1 cellular context compared by ENCODE assay signal in the genomic region with DNA sequence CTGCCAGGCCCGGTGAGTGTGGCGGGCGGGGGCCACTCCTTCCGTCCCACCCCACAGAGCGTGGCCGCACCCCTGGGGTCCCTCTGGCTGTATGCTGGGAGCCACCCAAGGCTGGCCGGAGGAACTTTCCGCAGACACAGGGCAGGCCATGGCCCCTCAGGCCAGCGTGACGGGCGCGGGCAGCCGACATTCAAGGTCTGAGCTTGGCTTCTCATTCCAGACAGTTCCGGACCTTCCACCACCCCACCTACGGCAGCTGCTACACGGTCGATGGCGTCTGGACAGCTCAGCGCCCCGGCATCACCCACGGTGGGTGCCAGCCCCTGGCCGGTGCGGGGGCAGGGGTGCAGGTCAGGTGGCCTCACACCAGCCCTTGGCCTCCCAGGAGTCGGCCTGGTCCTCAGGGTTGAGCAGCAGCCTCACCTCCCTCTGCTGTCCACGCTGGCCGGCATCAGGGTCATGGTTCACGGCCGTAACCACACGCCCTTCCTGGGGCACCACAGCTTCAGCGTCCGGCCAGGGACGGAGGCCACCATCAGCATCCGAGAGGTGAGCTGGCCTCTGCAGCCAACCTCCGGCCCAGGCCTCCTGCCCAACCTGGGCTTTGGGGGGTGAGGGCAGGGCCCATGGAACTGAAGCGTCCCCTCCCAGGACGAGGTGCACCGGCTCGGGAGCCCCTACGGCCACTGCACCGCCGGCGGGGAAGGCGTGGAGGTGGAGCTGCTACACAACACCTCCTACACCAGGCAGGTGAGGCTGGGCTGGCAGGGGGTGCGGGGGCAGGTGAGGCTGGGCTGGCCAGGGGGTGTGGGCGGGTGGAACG.
TF ChIP-seq lines count a peak whose summit lies in the region.

No MANE protein-coding gene starts in this region.

TF ChIP-seq in HepG2, 621 proteins besides CTCF, POLR2A, EP300 and RAD21 (continues in another document):
- TF ChIP-seq HNRNPLL (IDR thresholded peaks at IDR 0.05; ENCODE audit: low read depth, low read length, poor library complexity, severe bottlenecking) (peak; percentile 27), ZSCAN25 (CRISPR knock-in tag; IDR thresholded peaks at IDR 0.05) (peak; percentile 82), RXRA (CRISPR knock-in tag; IDR thresholded peaks at IDR 0.05) (peak; percentile 55; the same call in 1 of the 2 replicates), ZNF335 (CRISPR knock-in tag; IDR thresholded peaks at IDR 0.05) (no peak), NONO (IDR thresholded peaks at IDR 0.05) (no peak), NONO (CRISPR knock-in tag; conservative IDR thresholded peaks at IDR 0.05) (0 out of 2 replicates have a peak, but pooled peaks have one; percentile 31), BRCA1 (CRISPR knock-in tag; IDR thresholded peaks at IDR 0.05) (0 out of 2 replicates have a peak, but pooled peaks have one; percentile 38), MYC (CRISPR knock-in tag; IDR thresholded peaks at IDR 0.05; ENCODE audit: borderline replicate concordance) (peak; percentile 60; the same call in 1 of the 2 replicates), ARNTL (CRISPR knock-in tag; IDR thresholded peaks at IDR 0.05) (0 out of 2 replicates have a peak, but pooled peaks have one; percentile 53), HNRNPL (IDR thresholded peaks at IDR 0.05; ENCODE audit: low read depth, low read length) (0 out of 2 replicates have a peak, but pooled peaks have one; percentile 39), WIZ (CRISPR knock-in tag; IDR thresholded peaks at IDR 0.05) (no peak), ERF (CRISPR knock-in tag; IDR thresholded peaks at IDR 0.05) (peak; percentile 28; the same call in 1 of the 2 replicates), MED1 (CRISPR knock-in tag; IDR thresholded peaks at IDR 0.05) (peak; percentile 81), ZNF546 (CRISPR knock-in tag; conservative IDR thresholded peaks at IDR 0.05) (peak; percentile 74), LCORL (IDR thresholded peaks at IDR 0.05) (no peak), LCORL (CRISPR knock-in tag; IDR thresholded peaks at IDR 0.05) (peak; percentile 63; the same call in 1 of the 2 replicates), ZSCAN29 (CRISPR knock-in tag; conservative IDR thresholded peaks at IDR 0.05) (0 out of 2 replicates have a peak, but pooled peaks have one; percentile 27), GABPB1 (CRISPR knock-in tag; IDR thresholded peaks at IDR 0.05) (peak; percentile 73), STAG1 (CRISPR knock-in tag; IDR thresholded peaks at IDR 0.05) (no peak; the same call in 1 of the 2 replicates), SSRP1 (CRISPR knock-in tag; IDR thresholded peaks at IDR 0.05) (no peak), FOXJ3 (CRISPR knock-in tag; IDR thresholded peaks at IDR 0.05; ENCODE audit: borderline replicate concordance) (0 out of 2 replicates have a peak, but pooled peaks have one; percentile 23), ZNF383 (CRISPR knock-in tag; IDR thresholded peaks at IDR 0.05; ENCODE audit: borderline replicate concordance) (0 out of 2 replicates have a peak, but pooled peaks have one; percentile 45), ETV5 (CRISPR knock-in tag; IDR thresholded peaks at IDR 0.05; ENCODE audit: borderline replicate concordance) (peak; percentile 76), ZFP36 (IDR thresholded peaks at IDR 0.05; ENCODE audit: borderline replicate concordance, low read depth, low read length, partially characterized antibody) (no peak), KAT7 (CRISPR knock-in tag; IDR thresholded peaks at IDR 0.05; ENCODE audit: borderline replicate concordance) (0 out of 2 replicates have a peak, but pooled peaks have one; percentile 35), ZNF772 (CRISPR knock-in tag; IDR thresholded peaks at IDR 0.05) (no peak)
- TF ChIP-seq, protein P1, sequence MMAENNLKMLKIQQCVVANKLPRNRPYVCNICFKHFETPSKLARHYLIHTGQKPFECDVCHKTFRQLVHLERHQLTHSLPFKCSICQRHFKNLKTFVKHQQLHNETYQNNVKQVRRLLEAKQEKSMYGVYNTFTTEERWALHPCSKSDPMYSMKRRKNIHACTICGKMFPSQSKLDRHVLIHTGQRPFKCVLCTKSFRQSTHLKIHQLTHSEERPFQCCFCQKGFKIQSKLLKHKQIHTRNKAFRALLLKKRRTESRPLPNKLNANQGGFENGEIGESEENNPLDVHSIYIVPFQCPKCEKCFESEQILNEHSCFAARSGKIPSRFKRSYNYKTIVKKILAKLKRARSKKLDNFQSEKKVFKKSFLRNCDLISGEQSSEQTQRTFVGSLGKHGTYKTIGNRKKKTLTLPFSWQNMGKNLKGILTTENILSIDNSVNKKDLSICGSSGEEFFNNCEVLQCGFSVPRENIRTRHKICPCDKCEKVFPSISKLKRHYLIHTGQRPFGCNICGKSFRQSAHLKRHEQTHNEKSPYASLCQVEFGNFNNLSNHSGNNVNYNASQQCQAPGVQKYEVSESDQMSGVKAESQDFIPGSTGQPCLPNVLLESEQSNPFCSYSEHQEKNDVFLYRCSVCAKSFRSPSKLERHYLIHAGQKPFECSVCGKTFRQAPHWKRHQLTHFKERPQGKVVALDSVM (CRISPR knock-in tag; IDR thresholded peaks at IDR 0.05): peak; percentile 100
- TF ChIP-seq, protein P2, sequence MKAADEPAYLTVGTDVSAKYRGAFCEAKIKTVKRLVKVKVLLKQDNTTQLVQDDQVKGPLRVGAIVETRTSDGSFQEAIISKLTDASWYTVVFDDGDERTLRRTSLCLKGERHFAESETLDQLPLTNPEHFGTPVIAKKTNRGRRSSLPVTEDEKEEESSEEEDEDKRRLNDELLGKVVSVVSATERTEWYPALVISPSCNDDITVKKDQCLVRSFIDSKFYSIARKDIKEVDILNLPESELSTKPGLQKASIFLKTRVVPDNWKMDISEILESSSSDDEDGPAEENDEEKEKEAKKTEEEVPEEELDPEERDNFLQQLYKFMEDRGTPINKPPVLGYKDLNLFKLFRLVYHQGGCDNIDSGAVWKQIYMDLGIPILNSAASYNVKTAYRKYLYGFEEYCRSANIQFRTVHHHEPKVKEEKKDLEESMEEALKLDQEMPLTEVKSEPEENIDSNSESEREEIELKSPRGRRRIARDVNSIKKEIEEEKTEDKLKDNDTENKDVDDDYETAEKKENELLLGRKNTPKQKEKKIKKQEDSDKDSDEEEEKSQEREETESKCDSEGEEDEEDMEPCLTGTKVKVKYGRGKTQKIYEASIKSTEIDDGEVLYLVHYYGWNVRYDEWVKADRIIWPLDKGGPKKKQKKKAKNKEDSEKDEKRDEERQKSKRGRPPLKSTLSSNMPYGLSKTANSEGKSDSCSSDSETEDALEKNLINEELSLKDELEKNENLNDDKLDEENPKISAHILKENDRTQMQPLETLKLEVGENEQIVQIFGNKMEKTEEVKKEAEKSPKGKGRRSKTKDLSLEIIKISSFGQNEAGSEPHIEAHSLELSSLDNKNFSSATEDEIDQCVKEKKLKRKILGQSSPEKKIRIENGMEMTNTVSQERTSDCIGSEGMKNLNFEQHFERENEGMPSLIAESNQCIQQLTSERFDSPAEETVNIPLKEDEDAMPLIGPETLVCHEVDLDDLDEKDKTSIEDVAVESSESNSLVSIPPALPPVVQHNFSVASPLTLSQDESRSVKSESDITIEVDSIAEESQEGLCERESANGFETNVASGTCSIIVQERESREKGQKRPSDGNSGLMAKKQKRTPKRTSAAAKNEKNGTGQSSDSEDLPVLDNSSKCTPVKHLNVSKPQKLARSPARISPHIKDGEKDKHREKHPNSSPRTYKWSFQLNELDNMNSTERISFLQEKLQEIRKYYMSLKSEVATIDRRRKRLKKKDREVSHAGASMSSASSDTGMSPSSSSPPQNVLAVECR (CRISPR knock-in tag; IDR thresholded peaks at IDR 0.05; ENCODE audit: borderline replicate concordance): peak; percentile 44; the same call in 1 of the 2 replicates
- TF ChIP-seq, protein P3, sequence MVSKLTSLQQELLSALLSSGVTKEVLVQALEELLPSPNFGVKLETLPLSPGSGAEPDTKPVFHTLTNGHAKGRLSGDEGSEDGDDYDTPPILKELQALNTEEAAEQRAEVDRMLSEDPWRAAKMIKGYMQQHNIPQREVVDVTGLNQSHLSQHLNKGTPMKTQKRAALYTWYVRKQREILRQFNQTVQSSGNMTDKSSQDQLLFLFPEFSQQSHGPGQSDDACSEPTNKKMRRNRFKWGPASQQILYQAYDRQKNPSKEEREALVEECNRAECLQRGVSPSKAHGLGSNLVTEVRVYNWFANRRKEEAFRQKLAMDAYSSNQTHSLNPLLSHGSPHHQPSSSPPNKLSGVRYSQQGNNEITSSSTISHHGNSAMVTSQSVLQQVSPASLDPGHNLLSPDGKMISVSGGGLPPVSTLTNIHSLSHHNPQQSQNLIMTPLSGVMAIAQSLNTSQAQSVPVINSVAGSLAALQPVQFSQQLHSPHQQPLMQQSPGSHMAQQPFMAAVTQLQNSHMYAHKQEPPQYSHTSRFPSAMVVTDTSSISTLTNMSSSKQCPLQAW (CRISPR knock-in tag; IDR thresholded peaks at IDR 0.05): peak; percentile 57; the same call in 1 of the 2 replicates
- TF ChIP-seq, protein P4, sequence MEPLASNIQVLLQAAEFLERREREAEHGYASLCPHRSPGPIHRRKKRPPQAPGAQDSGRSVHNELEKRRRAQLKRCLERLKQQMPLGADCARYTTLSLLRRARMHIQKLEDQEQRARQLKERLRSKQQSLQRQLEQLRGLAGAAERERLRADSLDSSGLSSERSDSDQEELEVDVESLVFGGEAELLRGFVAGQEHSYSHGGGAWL (CRISPR knock-in tag; IDR thresholded peaks at IDR 0.05): 0 out of 2 replicates have a peak, but pooled peaks have one; percentile 28
- TF ChIP-seq, protein P5, sequence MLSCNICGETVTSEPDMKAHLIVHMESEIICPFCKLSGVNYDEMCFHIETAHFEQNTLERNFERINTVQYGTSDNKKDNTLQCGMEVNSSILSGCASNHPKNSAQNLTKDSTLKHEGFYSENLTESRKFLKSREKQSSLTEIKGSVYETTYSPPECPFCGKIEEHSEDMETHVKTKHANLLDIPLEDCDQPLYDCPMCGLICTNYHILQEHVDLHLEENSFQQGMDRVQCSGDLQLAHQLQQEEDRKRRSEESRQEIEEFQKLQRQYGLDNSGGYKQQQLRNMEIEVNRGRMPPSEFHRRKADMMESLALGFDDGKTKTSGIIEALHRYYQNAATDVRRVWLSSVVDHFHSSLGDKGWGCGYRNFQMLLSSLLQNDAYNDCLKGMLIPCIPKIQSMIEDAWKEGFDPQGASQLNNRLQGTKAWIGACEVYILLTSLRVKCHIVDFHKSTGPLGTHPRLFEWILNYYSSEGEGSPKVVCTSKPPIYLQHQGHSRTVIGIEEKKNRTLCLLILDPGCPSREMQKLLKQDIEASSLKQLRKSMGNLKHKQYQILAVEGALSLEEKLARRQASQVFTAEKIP (CRISPR knock-in tag; IDR thresholded peaks at IDR 0.05; ENCODE audit: borderline replicate concordance): no peak
- TF ChIP-seq, protein P6, sequence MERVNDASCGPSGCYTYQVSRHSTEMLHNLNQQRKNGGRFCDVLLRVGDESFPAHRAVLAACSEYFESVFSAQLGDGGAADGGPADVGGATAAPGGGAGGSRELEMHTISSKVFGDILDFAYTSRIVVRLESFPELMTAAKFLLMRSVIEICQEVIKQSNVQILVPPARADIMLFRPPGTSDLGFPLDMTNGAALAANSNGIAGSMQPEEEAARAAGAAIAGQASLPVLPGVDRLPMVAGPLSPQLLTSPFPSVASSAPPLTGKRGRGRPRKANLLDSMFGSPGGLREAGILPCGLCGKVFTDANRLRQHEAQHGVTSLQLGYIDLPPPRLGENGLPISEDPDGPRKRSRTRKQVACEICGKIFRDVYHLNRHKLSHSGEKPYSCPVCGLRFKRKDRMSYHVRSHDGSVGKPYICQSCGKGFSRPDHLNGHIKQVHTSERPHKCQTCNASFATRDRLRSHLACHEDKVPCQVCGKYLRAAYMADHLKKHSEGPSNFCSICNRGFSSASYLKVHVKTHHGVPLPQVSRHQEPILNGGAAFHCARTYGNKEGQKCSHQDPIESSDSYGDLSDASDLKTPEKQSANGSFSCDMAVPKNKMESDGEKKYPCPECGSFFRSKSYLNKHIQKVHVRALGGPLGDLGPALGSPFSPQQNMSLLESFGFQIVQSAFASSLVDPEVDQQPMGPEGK (CRISPR knock-in tag; IDR thresholded peaks at IDR 0.05): 0 out of 2 replicates have a peak, but pooled peaks have one; percentile 12
- TF ChIP-seq, protein P7, sequence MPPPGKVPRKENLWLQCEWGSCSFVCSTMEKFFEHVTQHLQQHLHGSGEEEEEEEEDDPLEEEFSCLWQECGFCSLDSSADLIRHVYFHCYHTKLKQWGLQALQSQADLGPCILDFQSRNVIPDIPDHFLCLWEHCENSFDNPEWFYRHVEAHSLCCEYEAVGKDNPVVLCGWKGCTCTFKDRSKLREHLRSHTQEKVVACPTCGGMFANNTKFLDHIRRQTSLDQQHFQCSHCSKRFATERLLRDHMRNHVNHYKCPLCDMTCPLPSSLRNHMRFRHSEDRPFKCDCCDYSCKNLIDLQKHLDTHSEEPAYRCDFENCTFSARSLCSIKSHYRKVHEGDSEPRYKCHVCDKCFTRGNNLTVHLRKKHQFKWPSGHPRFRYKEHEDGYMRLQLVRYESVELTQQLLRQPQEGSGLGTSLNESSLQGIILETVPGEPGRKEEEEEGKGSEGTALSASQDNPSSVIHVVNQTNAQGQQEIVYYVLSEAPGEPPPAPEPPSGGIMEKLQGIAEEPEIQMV (CRISPR knock-in tag; IDR thresholded peaks at IDR 0.05; ENCODE audit: low read depth): peak; percentile 91
- TF ChIP-seq, protein P8, sequence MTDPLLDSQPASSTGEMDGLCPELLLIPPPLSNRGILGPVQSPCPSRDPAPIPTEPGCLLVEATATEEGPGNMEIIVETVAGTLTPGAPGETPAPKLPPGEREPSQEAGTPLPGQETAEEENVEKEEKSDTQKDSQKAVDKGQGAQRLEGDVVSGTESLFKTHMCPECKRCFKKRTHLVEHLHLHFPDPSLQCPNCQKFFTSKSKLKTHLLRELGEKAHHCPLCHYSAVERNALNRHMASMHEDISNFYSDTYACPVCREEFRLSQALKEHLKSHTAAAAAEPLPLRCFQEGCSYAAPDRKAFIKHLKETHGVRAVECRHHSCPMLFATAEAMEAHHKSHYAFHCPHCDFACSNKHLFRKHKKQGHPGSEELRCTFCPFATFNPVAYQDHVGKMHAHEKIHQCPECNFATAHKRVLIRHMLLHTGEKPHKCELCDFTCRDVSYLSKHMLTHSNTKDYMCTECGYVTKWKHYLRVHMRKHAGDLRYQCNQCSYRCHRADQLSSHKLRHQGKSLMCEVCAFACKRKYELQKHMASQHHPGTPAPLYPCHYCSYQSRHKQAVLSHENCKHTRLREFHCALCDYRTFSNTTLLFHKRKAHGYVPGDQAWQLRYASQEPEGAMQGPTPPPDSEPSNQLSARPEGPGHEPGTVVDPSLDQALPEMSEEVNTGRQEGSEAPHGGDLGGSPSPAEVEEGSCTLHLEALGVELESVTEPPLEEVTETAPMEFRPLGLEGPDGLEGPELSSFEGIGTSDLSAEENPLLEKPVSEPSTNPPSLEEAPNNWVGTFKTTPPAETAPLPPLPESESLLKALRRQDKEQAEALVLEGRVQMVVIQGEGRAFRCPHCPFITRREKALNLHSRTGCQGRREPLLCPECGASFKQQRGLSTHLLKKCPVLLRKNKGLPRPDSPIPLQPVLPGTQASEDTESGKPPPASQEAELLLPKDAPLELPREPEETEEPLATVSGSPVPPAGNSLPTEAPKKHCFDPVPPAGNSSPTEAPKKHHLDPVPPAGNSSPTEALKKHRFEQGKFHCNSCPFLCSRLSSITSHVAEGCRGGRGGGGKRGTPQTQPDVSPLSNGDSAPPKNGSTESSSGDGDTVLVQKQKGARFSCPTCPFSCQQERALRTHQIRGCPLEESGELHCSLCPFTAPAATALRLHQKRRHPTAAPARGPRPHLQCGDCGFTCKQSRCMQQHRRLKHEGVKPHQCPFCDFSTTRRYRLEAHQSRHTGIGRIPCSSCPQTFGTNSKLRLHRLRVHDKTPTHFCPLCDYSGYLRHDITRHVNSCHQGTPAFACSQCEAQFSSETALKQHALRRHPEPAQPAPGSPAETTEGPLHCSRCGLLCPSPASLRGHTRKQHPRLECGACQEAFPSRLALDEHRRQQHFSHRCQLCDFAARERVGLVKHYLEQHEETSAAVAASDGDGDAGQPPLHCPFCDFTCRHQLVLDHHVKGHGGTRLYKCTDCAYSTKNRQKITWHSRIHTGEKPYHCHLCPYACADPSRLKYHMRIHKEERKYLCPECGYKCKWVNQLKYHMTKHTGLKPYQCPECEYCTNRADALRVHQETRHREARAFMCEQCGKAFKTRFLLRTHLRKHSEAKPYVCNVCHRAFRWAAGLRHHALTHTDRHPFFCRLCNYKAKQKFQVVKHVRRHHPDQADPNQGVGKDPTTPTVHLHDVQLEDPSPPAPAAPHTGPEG (CRISPR knock-in tag; IDR thresholded peaks at IDR 0.05): 0 out of 2 replicates have a peak, but pooled peaks have one; percentile 33
